ENCODE assay signal across 28 cellular contexts in genomic region chr20:62542862-62543261, GRCh38.
DNase-seq lines count a peak whose midpoint lies in the region; ATAC-seq, FAIRE-seq and TF ChIP-seq lines count a peak whose summit lies in the region.
"Had no signal": no experiment of that assay in that cellular context is flagged by ENCODE, and none has a peak within 500 bp of the region (broad histone marks: within the 10 kb centered on the region; RNA-seq: fewer than 3 reads in every experiment).

No MANE protein-coding gene starts in this region.

- H3K9me3 ChIP-seq in HepG2 (ENCODE audit: low read length) (peaks cover 8% of the 10 kb centered on the region), right lobe of liver (no peaks in the 10 kb centered on the region), Panc1 (ENCODE audit: control insufficient read depth, insufficient read depth, low read depth, low read length) (no peaks in the 10 kb centered on the region), colonic mucosa (no peaks in the 10 kb centered on the region)
- H3K9me3 ChIP-seq: BE2C had no signal

- peaks cover 12% of the 10 kb centered on the region for H3K9me3 Mint-ChIP-seq in nephron progenitor cell
- H3K9me3 Mint-ChIP-seq: CD4-positive, alpha-beta memory T cell; CD4-positive, CD25-positive, alpha-beta regulatory T cell had no signal

- peak overlapping the region; percentile 57 for H3K4me2 ChIP-seq in HepG2 (ENCODE audit: low read depth, low read length)
- H3K4me2 ChIP-seq: BLaER1 had no signal

- CTCF ChIA-PET in HepG2 (lab: Yijun Ruan, JAX; ENCODE audit: low intra/inter-chr PET ratio, low total read pairs) (no interaction called here), Panc1 (lab: Charles Lee) (interaction anchor here (0.7 kb wide), 1 partner anchor 74 kb away, joined by 6 read pairs; no protein-coding TSS in a partner anchor)

- TF ChIP-seq EP300 in HepG2 (IDR thresholded peaks at IDR 0.05; ENCODE audit: low read depth in 2 of 2, low read length in 2 of 2) (no peak), HepG2 (CRISPR knock-in tag; IDR thresholded peaks at IDR 0.05; ENCODE audit: borderline replicate concordance) (no peak)

- H3K9ac ChIP-seq in HepG2 (ENCODE audit: insufficient read depth, low read depth, low read length) (no peak overlapping the region), colonic mucosa (ENCODE audit: low read depth in 2 of 2, low read length in 2 of 2) (no peak overlapping the region)
- H3K9ac ChIP-seq: BLaER1 had no signal

- peaks cover 26 to 55% of the 10 kb centered on the region in 2 experiments for H3K27me3 ChIP-seq in HepG2 (ENCODE audit: control insufficient read depth in 1 of 2, insufficient read depth in 2 of 2, low read length in 2 of 2)
- H3K27me3 ChIP-seq in right lobe of liver: no peaks in the 10 kb centered on the region
- no peaks in the 10 kb centered on the region for H3K27me3 ChIP-seq in Panc1 (ENCODE audit: control insufficient read depth, insufficient read depth, low read length)
- no peaks in the 10 kb centered on the region for H3K27me3 ChIP-seq in colonic mucosa
- H3K27me3 ChIP-seq: BE2C had no signal

- H4K20me1 ChIP-seq in HepG2 (ENCODE audit: insufficient read depth, low read length): no peaks in the 10 kb centered on the region
- H4K20me1 ChIP-seq: BLaER1 had no signal

- H3K27me3 Mint-ChIP-seq in nephron progenitor cell (ENCODE audit: low read depth, poor library complexity): peaks cover 5% of the 10 kb centered on the region

- TF ChIP-seq POLR2A in HepG2 (IDR thresholded peaks at IDR 0.05; ENCODE audit: insufficient read depth in 1 of 2, low read depth in 2 of 2, low read length in 2 of 2) (no peak), right lobe of liver (IDR thresholded peaks at IDR 0.05) (no peak)

- peaks cover 38% of the 10 kb centered on the region for H3K4me1 ChIP-seq in HepG2 (ENCODE audit: insufficient read depth, low read length)
- H3K4me1 ChIP-seq in right lobe of liver: no peaks in the 10 kb centered on the region
- peaks cover 11% of the 10 kb centered on the region for H3K4me1 ChIP-seq in Panc1 (ENCODE audit: control insufficient read depth, insufficient read depth, low read length)
- no peaks in the 10 kb centered on the region for H3K4me1 ChIP-seq in colonic mucosa
- H3K4me1 ChIP-seq: BE2C had no signal

- H3K27ac Mint-ChIP-seq in nephron progenitor cell: no peak overlapping the region
- H3K27ac Mint-ChIP-seq: CD14-positive monocyte; CD4-positive, alpha-beta memory T cell; CD4-positive, CD25-positive, alpha-beta regulatory T cell; CD8-positive, alpha-beta memory T cell had no signal

- H3K4me1 Mint-ChIP-seq in nephron progenitor cell: peaks cover 32% of the 10 kb centered on the region
- H3K4me1 Mint-ChIP-seq: CD14-positive monocyte; CD4-positive, alpha-beta memory T cell; CD4-positive, CD25-positive, alpha-beta regulatory T cell; CD8-positive, alpha-beta memory T cell had no signal

- WGBS in HepG2 (ENCODE audit: low lambda C conversion rate): 13% methylated on average over 14 of the region's 14 CpGs
- WGBS in right lobe of liver (ENCODE audit: insufficient coverage, low coverage, low lambda C conversion rate, missing lambda C conversion rate): 55% methylated on average over 2 of the region's 14 CpGs

- H3K36me3 ChIP-seq in HepG2 (replicated peaks in 1 of 2; ENCODE audit: control insufficient read depth in 1 of 2, insufficient read depth in 2 of 2, low read length in 2 of 2) (no peaks in the 10 kb centered on the region), right lobe of liver (no peaks in the 10 kb centered on the region), Panc1 (ENCODE audit: control insufficient read depth, insufficient read depth, low read length) (no peaks in the 10 kb centered on the region), colonic mucosa (no peaks in the 10 kb centered on the region)
- H3K36me3 ChIP-seq: BE2C, BLaER1 had no signal

- no peak overlapping the region for H3K4me3 Mint-ChIP-seq in nephron progenitor cell
- H3K4me3 Mint-ChIP-seq: CD14-positive monocyte; CD4-positive, alpha-beta memory T cell; CD4-positive, CD25-positive, alpha-beta regulatory T cell; CD8-positive, alpha-beta memory T cell had no signal

- POLR2A ChIA-PET in HepG2 (lab: Yijun Ruan, JAX) (no interaction called here), Panc1 (lab: Charles Lee) (interaction anchor here (0.6 kb wide), 2 partner anchors 58 to 100 kb away, joined by 9 read pairs; no protein-coding TSS in a partner anchor)

- BruUV-seq in HepG2 (replicated peaks; lab: Mats Ljungman, UMichigan): no TSS peak
- BruUV-seq in Panc1 (replicated peaks; lab: Mats Ljungman, UMichigan): no TSS peak

- H3K27ac ChIP-seq in HepG2 (ENCODE audit: extremely low read length, insufficient read depth, low read length) (no peak overlapping the region), right lobe of liver (no peak overlapping the region), Panc1 (ENCODE audit: low read length) (peak overlapping the region; percentile 49), colonic mucosa (no peak overlapping the region)
- H3K27ac ChIP-seq: BLaER1 had no signal

- DNase-seq in HepG2 (ENCODE audit: low spot score) (no peak), right lobe of liver (no peak), Panc1 (ENCODE audit: low read depth, low spot score) (no peak), nephron progenitor cell (peak; percentile 42), colonic mucosa (no peak), NCI-H524 (lab: John Stamatoyannopoulos, UW) (no peak)
- no peak for DNase-seq in activated CD8-positive, alpha-beta memory T cell treated with anti-CD3 and anti-CD28 coated beads, Interleukin-2, amount 50 U/mL, for 4 hours
- DNase-seq: 8988T; ACHN; BE2C; C1 segment of cervical spinal cord; CD4-positive, alpha-beta memory T cell; CD4-positive, CD25-positive, alpha-beta regulatory T cell; CD8-positive, alpha-beta memory T cell; COR-L47; DMS 273 treated with DMSO at 0.1 percent for 48 hours; DMS153; DMS53; DMS79; DND-41; EL; GDM1 had no signal

- H3K4me3 ChIP-seq in HepG2 (replicated peaks in 1 of 3; ENCODE audit: insufficient read depth in 1 of 3, low read depth in 2 of 3, low read length in 3 of 3): peak overlapping the region in 1 of 3 experiments; percentile 17; a peak in 1 of 6 replicates
- no peak overlapping the region for H3K4me3 ChIP-seq in right lobe of liver
- no peak overlapping the region for H3K4me3 ChIP-seq in Panc1 (ENCODE audit: low read depth in 2 of 2, low read length in 2 of 2)
- H3K4me3 ChIP-seq in colonic mucosa: no peak overlapping the region
- H3K4me3 ChIP-seq: BLaER1, GM12878 had no signal

- no peak for TF ChIP-seq RAD21 in HepG2 (CRISPR knock-in tag; IDR thresholded peaks at IDR 0.05)

- no peak for FAIRE-seq in HepG2 (lab: Jason Lieb, UNC)
- FAIRE-seq: A204.1, GM12878, GM12892, GM18507 had no signal

- in situ Hi-C loops in HepG2 (cut with HindIII; ENCODE audit: extremely low pct_ligation_motif_present, low pct_unique_long_range_greater_than_20kb) (no loop called here), Panc1 (cut with HindIII; ENCODE audit: low pct_unique_long_range_greater_than_20kb, low sequenced_read_pairs) (no loop called here)

- intact Hi-C loops in HepG2 (cut with micrococcal nuclease; ENCODE audit: unreplicated experiment) (no loop called here), right lobe of liver (cut with DNase I) (no loop called here), Panc1 (cut with micrococcal nuclease; ENCODE audit: unreplicated experiment) (no loop called here), colonic mucosa (cut with DNase I) (no loop called here)

- no peak overlapping the region for H2AFZ ChIP-seq in HepG2 (ENCODE audit: low read length)

- H3K36me3 Mint-ChIP-seq in nephron progenitor cell (ENCODE audit: low read depth): no peaks in the 10 kb centered on the region
- H3K36me3 Mint-ChIP-seq: CD14-positive monocyte; CD4-positive, alpha-beta memory T cell; CD4-positive, CD25-positive, alpha-beta regulatory T cell; CD8-positive, alpha-beta memory T cell had no signal

- no peaks in the 10 kb centered on the region for H3K79me2 ChIP-seq in HepG2 (ENCODE audit: insufficient read depth, low read length)

- no peak for TF ChIP-seq CTCF in HepG2 (CRISPR knock-in tag; IDR thresholded peaks at IDR 0.05)
- no peak for TF ChIP-seq CTCF in right lobe of liver (IDR thresholded peaks at IDR 0.05)
- no peak for TF ChIP-seq CTCF in Panc1 (IDR thresholded peaks at IDR 0.05)
- TF ChIP-seq CTCF in nephron progenitor cell (IDR thresholded peaks at IDR 0.05): no peak
- TF ChIP-seq CTCF in colonic mucosa (IDR thresholded peaks at IDR 0.05): no peak

- ATAC-seq in HepG2 (peak; percentile 7), right lobe of liver (no peak), Panc1 (peak; percentile 1; the same call in 1 of the 2 replicates)
- ATAC-seq: GM12878 had no signal

TF ChIP-seq in HepG2, 621 proteins besides CTCF, POLR2A, EP300 and RAD21 (continues in another document):
- TF ChIP-seq ZIK1 (CRISPR knock-in tag; IDR thresholded peaks at IDR 0.05; ENCODE audit: borderline replicate concordance, low read depth): no peak
- TF ChIP-seq HNF4G (IDR thresholded peaks at IDR 0.05; ENCODE audit: borderline replicate concordance, low read depth, low read length): peak; percentile 46
- no peak for TF ChIP-seq HNF4G (CRISPR knock-in tag; IDR thresholded peaks at IDR 0.05; ENCODE audit: borderline replicate concordance, low read depth)
- 0 out of 2 replicates have a peak, but pooled peaks have one; percentile 1 for TF ChIP-seq ZNF589 (CRISPR knock-in tag; conservative IDR thresholded peaks at IDR 0.05)
- TF ChIP-seq AGO1 (IDR thresholded peaks at IDR 0.05; ENCODE audit: low read depth, low read length, poor library complexity, severe bottlenecking): no peak
- TF ChIP-seq ZNF180 (CRISPR knock-in tag; IDR thresholded peaks at IDR 0.05; ENCODE audit: borderline replicate concordance, low read depth): 0 out of 2 replicates have a peak, but pooled peaks have one; percentile 51
- 0 out of 2 replicates have a peak, but pooled peaks have one; percentile 14 for TF ChIP-seq ARHGAP35 (CRISPR knock-in tag; IDR thresholded peaks at IDR 0.05; ENCODE audit: borderline replicate concordance)
- TF ChIP-seq FOXO4 (CRISPR knock-in tag; conservative IDR thresholded peaks at IDR 0.05): 0 out of 2 replicates have a peak, but pooled peaks have one; percentile 34
- peak; percentile 96 for TF ChIP-seq ZNF12 (CRISPR knock-in tag; IDR thresholded peaks at IDR 0.05)
- TF ChIP-seq NCOA1 (CRISPR knock-in tag; IDR thresholded peaks at IDR 0.05): 0 out of 2 replicates have a peak, but pooled peaks have one; percentile 16
- no peak for TF ChIP-seq ZNF251 (CRISPR knock-in tag; IDR thresholded peaks at IDR 0.05)

Comparison
In these comparisons a context has a peak if more than half of its experiments do, and no peak if none do; other contexts are left out.
1. ATAC-seq: peak in HepG2 (single experiment) and Panc1 (single experiment); none in right lobe of liver (0 of 4).